Comparison of ENCODE assay signal across 37 cellular contexts in genomic region chr13:110737555-110737954, GRCh38. TPM values are rescaled to one million over a fixed set of nuclear protein-coding genes. Genes with fewer than 3 reads are reported as not detected.
DNase-seq lines count a peak whose midpoint lies in the region; ATAC-seq, FAIRE-seq and TF ChIP-seq lines count a peak whose summit lies in the region.
"Had no signal": no experiment of that assay in that cellular context is flagged by ENCODE, and none has a peak within 500 bp of the region (broad histone marks: within the 10 kb centered on the region; RNA-seq: fewer than 3 reads in every experiment).

No MANE protein-coding gene starts in this region.

- H2AFZ ChIP-seq in hepatocyte = no peak overlapping the region

- peak; percentile 51 for ATAC-seq in activated CD4-positive, alpha-beta T cell treated with anti-CD3 and anti-CD28 coated beads for 36 hours
- ATAC-seq in activated T-helper 17 cell treated with anti-CD3 and anti-CD28 coated beads, Interleukin-2, amount 50 U/mL, for 72 hours (replicated peaks) = peak; percentile 72
- ATAC-seq in stimulated activated naive B cell treated with anti-CD40 and anti-IgM and Interleukin-4, amounts not matched to agents 10 μg/mL and 1 μg/mL and 100 μg/mL, for 72 hours (replicated peaks) = peak; percentile 48 to 69
- ATAC-seq: A549; CD8-positive, alpha-beta T cell had no signal

- TF ChIP-seq CTCF in hepatocyte (IDR thresholded peaks at IDR 0.05; ENCODE audit: poor library complexity) = no peak

- intact Hi-C loops in activated CD4-positive, alpha-beta T cell treated with anti-CD3 and anti-CD28 coated beads for 36 hours (cut with DNase I, micrococcal nuclease) = no loop called here

- H3K36me3 Mint-ChIP-seq in activated CD4-positive, alpha-beta T cell treated with anti-CD3 and anti-CD28 coated beads for 36 hours (ENCODE audit: low read depth) = no peaks in the 10 kb centered on the region
- H3K36me3 Mint-ChIP-seq in activated T-helper 17 cell treated with anti-CD3 and anti-CD28 coated beads, Interleukin-2, amount 50 U/mL, for 72 hours (ENCODE audit: low read depth) = no peaks in the 10 kb centered on the region
- H3K36me3 Mint-ChIP-seq in stimulated activated naive B cell treated with anti-CD40 and anti-IgM and Interleukin-4, amounts not matched to agents 10 μg/mL and 1 μg/mL and 100 μg/mL, for 72 hours = peaks cover 5 to 17% of the 10 kb centered on the region in 2 donors
- H3K36me3 Mint-ChIP-seq: CD4-positive, CD25-positive, alpha-beta regulatory T cell; CD8-positive, alpha-beta T cell had no signal

- peak; percentile 41 for FAIRE-seq in H54 (lab: Jason Lieb, UNC)
- FAIRE-seq: A204.1, A549, D721Med had no signal

- DNase-seq in activated CD4-positive, alpha-beta T cell treated with anti-CD3 and anti-CD28 coated beads for 36 hours = no peak
- DNase-seq in activated CD4-positive, alpha-beta T cell treated with anti-CD3 and anti-CD28 coated beads for 1 hour = no peak
- no peak for DNase-seq in H54 (ENCODE audit: insufficient read length, low spot score)
- no peak for DNase-seq in stimulated activated naive B cell treated with anti-CD40 and anti-IgM and Interleukin-4, amounts not matched to agents 10 μg/mL and 1 μg/mL and 100 μg/mL, for 72 hours
- DNase-seq in cerebellar cortex (ENCODE audit: low spot score) = no peak
- no peak for DNase-seq in NCI-H2196 (lab: John Stamatoyannopoulos, UW; ENCODE audit: unreplicated experiment)
- DNase-seq in hepatocyte (ENCODE audit: low spot score) = no peak
- DNase-seq: 8988T; ACHN; AML-193; BE2C; C1 segment of cervical spinal cord; Caco-2; Calu3; CD4-positive, alpha-beta memory T cell; CD4-positive, alpha-beta T cell; CD4-positive, CD25-positive, alpha-beta regulatory T cell; CD8-positive, alpha-beta memory T cell; CD8-positive, alpha-beta T cell; COR-L47; DMS 273 treated with DMSO at 0.1 percent for 48 hours; DMS153; DMS53; DMS79; DMS79 treated with DMSO at 0.1 percent for 48 hours; DND-41; EL had no signal

- CTCF ChIA-PET in activated CD4-positive, alpha-beta T cell treated with anti-CD3 and anti-CD28 coated beads for 36 hours (lab: Charles Lee) = no interaction called here

- H3K27ac Mint-ChIP-seq in activated CD4-positive, alpha-beta T cell treated with anti-CD3 and anti-CD28 coated beads for 36 hours = no peak overlapping the region
- no peak overlapping the region for H3K27ac Mint-ChIP-seq in activated T-helper 17 cell treated with anti-CD3 and anti-CD28 coated beads, Interleukin-2, amount 50 U/mL, for 72 hours
- no peak overlapping the region for H3K27ac Mint-ChIP-seq in stimulated activated naive B cell treated with anti-CD40 and anti-IgM and Interleukin-4, amounts not matched to agents 10 μg/mL and 1 μg/mL and 100 μg/mL, for 72 hours
- H3K27ac Mint-ChIP-seq: B cell; CD14-positive monocyte; CD4-positive, alpha-beta memory T cell; CD4-positive, alpha-beta T cell; CD8-positive, alpha-beta T cell had no signal

- no peak overlapping the region for H3K27ac ChIP-seq in hepatocyte
- H3K27ac ChIP-seq: 22Rv1; A549; BLaER1; BLaER1 treated with 17β-estradiol and CSF1 and Interleukin-3, amounts not matched to agents 10 nM and 100 nM; C4-2B had no signal

- H3K4me3 ChIP-seq in hepatocyte = no peak overlapping the region
- H3K4me3 ChIP-seq: A549; BLaER1; BLaER1 treated with 17β-estradiol and CSF1 and Interleukin-3, amounts not matched to agents 10 nM and 100 nM had no signal

- no peak for TF ChIP-seq POLR2A in H54 (IDR thresholded peaks at IDR 0.05; ENCODE audit: low read depth, low read length)

- H3K9me2 ChIP-seq in hepatocyte (replicated peaks; ENCODE audit: insufficient read depth) = no peaks in the 10 kb centered on the region

- H4K20me1 ChIP-seq in hepatocyte (ENCODE audit: insufficient read depth, poor library complexity, severe bottlenecking) = no peaks in the 10 kb centered on the region
- H4K20me1 ChIP-seq: BLaER1; BLaER1 treated with 17β-estradiol and CSF1 and Interleukin-3, amounts not matched to agents 10 nM and 100 nM had no signal

- H3K79me2 ChIP-seq in hepatocyte = no peaks in the 10 kb centered on the region

- H3K4me1 Mint-ChIP-seq in activated CD4-positive, alpha-beta T cell treated with anti-CD3 and anti-CD28 coated beads for 36 hours = peaks cover 2% of the 10 kb centered on the region
- no peaks in the 10 kb centered on the region for H3K4me1 Mint-ChIP-seq in activated T-helper 17 cell treated with anti-CD3 and anti-CD28 coated beads, Interleukin-2, amount 50 U/mL, for 72 hours
- peaks cover 6 to 9% of the 10 kb centered on the region in 2 donors for H3K4me1 Mint-ChIP-seq in stimulated activated naive B cell treated with anti-CD40 and anti-IgM and Interleukin-4, amounts not matched to agents 10 μg/mL and 1 μg/mL and 100 μg/mL, for 72 hours
- H3K4me1 Mint-ChIP-seq: B cell; CD14-positive monocyte; CD4-positive, alpha-beta memory T cell; CD4-positive, CD25-positive, alpha-beta regulatory T cell; CD8-positive, alpha-beta memory T cell had no signal

- H3K9me3 Mint-ChIP-seq in activated CD4-positive, alpha-beta T cell treated with anti-CD3 and anti-CD28 coated beads for 36 hours (ENCODE audit: low read depth) = peaks cover 3% of the 10 kb centered on the region
- H3K9me3 Mint-ChIP-seq in activated T-helper 17 cell treated with anti-CD3 and anti-CD28 coated beads, Interleukin-2, amount 50 U/mL, for 72 hours = no peaks in the 10 kb centered on the region
- peaks cover 10 to 11% of the 10 kb centered on the region in 2 donors for H3K9me3 Mint-ChIP-seq in stimulated activated naive B cell treated with anti-CD40 and anti-IgM and Interleukin-4, amounts not matched to agents 10 μg/mL and 1 μg/mL and 100 μg/mL, for 72 hours
- H3K9me3 Mint-ChIP-seq: CD8-positive, alpha-beta T cell had no signal

- H3K4me2 ChIP-seq in hepatocyte = no peak overlapping the region
- H3K4me2 ChIP-seq: A549; BLaER1; BLaER1 treated with 17β-estradiol and CSF1 and Interleukin-3, amounts not matched to agents 10 nM and 100 nM had no signal

- POLR2A ChIA-PET in activated CD4-positive, alpha-beta T cell treated with anti-CD3 and anti-CD28 coated beads for 36 hours (lab: Charles Lee) = no interaction called here

- H3K9me3 ChIP-seq in hepatocyte (ENCODE audit: low read depth) = no peaks in the 10 kb centered on the region
- H3K9me3 ChIP-seq: A549, BE2C had no signal

- H3K4me1 ChIP-seq in hepatocyte (ENCODE audit: insufficient read depth) = no peaks in the 10 kb centered on the region
- H3K4me1 ChIP-seq: A549; BE2C; BLaER1; BLaER1 treated with 17β-estradiol and CSF1 and Interleukin-3, amounts not matched to agents 10 nM and 100 nM; Caco-2 had no signal

- H3K4me3 Mint-ChIP-seq in activated CD4-positive, alpha-beta T cell treated with anti-CD3 and anti-CD28 coated beads for 36 hours = no peak overlapping the region
- H3K4me3 Mint-ChIP-seq in activated T-helper 17 cell treated with anti-CD3 and anti-CD28 coated beads, Interleukin-2, amount 50 U/mL, for 72 hours = no peak overlapping the region
- H3K4me3 Mint-ChIP-seq in stimulated activated naive B cell treated with anti-CD40 and anti-IgM and Interleukin-4, amounts not matched to agents 10 μg/mL and 1 μg/mL and 100 μg/mL, for 72 hours = no peak overlapping the region
- H3K4me3 Mint-ChIP-seq: B cell; CD14-positive monocyte; CD4-positive, alpha-beta memory T cell; CD4-positive, alpha-beta T cell; CD4-positive, CD25-positive, alpha-beta regulatory T cell; CD8-positive, alpha-beta memory T cell; CD8-positive, alpha-beta T cell had no signal

- no peaks in the 10 kb centered on the region for H3K27me3 Mint-ChIP-seq in activated CD4-positive, alpha-beta T cell treated with anti-CD3 and anti-CD28 coated beads for 36 hours
- H3K27me3 Mint-ChIP-seq in activated T-helper 17 cell treated with anti-CD3 and anti-CD28 coated beads, Interleukin-2, amount 50 U/mL, for 72 hours = no peaks in the 10 kb centered on the region
- no peaks in the 10 kb centered on the region for H3K27me3 Mint-ChIP-seq in stimulated activated naive B cell treated with anti-CD40 and anti-IgM and Interleukin-4, amounts not matched to agents 10 μg/mL and 1 μg/mL and 100 μg/mL, for 72 hours
- H3K27me3 Mint-ChIP-seq: B cell; CD4-positive, alpha-beta T cell; CD4-positive, CD25-positive, alpha-beta regulatory T cell had no signal

- H3K27me3 ChIP-seq in hepatocyte = no peaks in the 10 kb centered on the region
- H3K27me3 ChIP-seq: BE2C; BLaER1; BLaER1 treated with 17β-estradiol and CSF1 and Interleukin-3, amounts not matched to agents 10 nM and 100 nM had no signal

- H3K36me3 ChIP-seq in hepatocyte (replicated peaks; ENCODE audit: insufficient read depth, low read depth) = no peaks in the 10 kb centered on the region
- H3K36me3 ChIP-seq: BE2C had no signal

RNA-seq across cellular contexts. Expression of gene ING1, which starts 24.1 kb away (rescaled TPM):
- total RNA-seq in activated CD4-positive, alpha-beta T cell treated with anti-CD3 and anti-CD28 coated beads for 36 hours = 10 to 100 TPM; 19.6 to 19.7 TPM
- 10 to 100 TPM; 13.3 to 24.0 TPM for total RNA-seq in activated T-helper 17 cell treated with anti-CD3 and anti-CD28 coated beads, Interleukin-2, amount 50 U/mL, for 72 hours
- 14.7 and 15.7 TPM in 2 replicates for total RNA-seq in hepatocyte
- polyA plus RNA-seq in hepatocyte = 24.2 and 26.4 TPM in 2 replicates

RNA-seq across cellular contexts. Expression of gene CARS2, which starts 31.6 kb away (rescaled TPM):
- total RNA-seq in activated CD4-positive, alpha-beta T cell treated with anti-CD3 and anti-CD28 coated beads for 36 hours = 10 to 100 TPM; 52.1 to 55.8 TPM
- 10 to 100 TPM; 44.2 to 93.4 TPM for total RNA-seq in activated T-helper 17 cell treated with anti-CD3 and anti-CD28 coated beads, Interleukin-2, amount 50 U/mL, for 72 hours
- 70.9 and 72.9 TPM in 2 replicates for total RNA-seq in hepatocyte
- 105 and 127 TPM in 2 replicates for polyA plus RNA-seq in hepatocyte
